1 cellular context compared by ENCODE assay signal in genomic region chr9:38771593-38771992, GRCh38.
TF ChIP-seq lines count a peak whose summit lies in the region.

No MANE protein-coding gene starts in this region.

TF ChIP-seq in HepG2, 621 proteins besides CTCF, POLR2A, EP300 and RAD21:
- TF ChIP-seq ZNF468 (CRISPR knock-in tag; IDR thresholded peaks at IDR 0.05): no peak
- TF ChIP-seq FOSL2 (CRISPR knock-in tag; IDR thresholded peaks at IDR 0.05): no peak
- TF ChIP-seq NFRKB (IDR thresholded peaks at IDR 0.05): no peak
- no peak for TF ChIP-seq TFAP4 (IDR thresholded peaks at IDR 0.05; ENCODE audit: borderline replicate concordance, low read depth)
- no peak for TF ChIP-seq ATF7-NPFF (CRISPR knock-in tag; IDR thresholded peaks at IDR 0.05; ENCODE audit: low read depth)
- no peak for TF ChIP-seq ZBTB38 (CRISPR knock-in tag; IDR thresholded peaks at IDR 0.05)
- no peak for TF ChIP-seq USF2 (IDR thresholded peaks at IDR 0.05; ENCODE audit: low read depth, low read length)
- no peak for TF ChIP-seq USF2 (CRISPR knock-in tag; IDR thresholded peaks at IDR 0.05; ENCODE audit: borderline replicate concordance)
- TF ChIP-seq REST (IDR thresholded peaks at IDR 0.05; ENCODE audit: borderline replicate concordance in 1 of 2, low read depth in 1 of 2, low read length in 2 of 2): no peak
- TF ChIP-seq, protein P1, sequence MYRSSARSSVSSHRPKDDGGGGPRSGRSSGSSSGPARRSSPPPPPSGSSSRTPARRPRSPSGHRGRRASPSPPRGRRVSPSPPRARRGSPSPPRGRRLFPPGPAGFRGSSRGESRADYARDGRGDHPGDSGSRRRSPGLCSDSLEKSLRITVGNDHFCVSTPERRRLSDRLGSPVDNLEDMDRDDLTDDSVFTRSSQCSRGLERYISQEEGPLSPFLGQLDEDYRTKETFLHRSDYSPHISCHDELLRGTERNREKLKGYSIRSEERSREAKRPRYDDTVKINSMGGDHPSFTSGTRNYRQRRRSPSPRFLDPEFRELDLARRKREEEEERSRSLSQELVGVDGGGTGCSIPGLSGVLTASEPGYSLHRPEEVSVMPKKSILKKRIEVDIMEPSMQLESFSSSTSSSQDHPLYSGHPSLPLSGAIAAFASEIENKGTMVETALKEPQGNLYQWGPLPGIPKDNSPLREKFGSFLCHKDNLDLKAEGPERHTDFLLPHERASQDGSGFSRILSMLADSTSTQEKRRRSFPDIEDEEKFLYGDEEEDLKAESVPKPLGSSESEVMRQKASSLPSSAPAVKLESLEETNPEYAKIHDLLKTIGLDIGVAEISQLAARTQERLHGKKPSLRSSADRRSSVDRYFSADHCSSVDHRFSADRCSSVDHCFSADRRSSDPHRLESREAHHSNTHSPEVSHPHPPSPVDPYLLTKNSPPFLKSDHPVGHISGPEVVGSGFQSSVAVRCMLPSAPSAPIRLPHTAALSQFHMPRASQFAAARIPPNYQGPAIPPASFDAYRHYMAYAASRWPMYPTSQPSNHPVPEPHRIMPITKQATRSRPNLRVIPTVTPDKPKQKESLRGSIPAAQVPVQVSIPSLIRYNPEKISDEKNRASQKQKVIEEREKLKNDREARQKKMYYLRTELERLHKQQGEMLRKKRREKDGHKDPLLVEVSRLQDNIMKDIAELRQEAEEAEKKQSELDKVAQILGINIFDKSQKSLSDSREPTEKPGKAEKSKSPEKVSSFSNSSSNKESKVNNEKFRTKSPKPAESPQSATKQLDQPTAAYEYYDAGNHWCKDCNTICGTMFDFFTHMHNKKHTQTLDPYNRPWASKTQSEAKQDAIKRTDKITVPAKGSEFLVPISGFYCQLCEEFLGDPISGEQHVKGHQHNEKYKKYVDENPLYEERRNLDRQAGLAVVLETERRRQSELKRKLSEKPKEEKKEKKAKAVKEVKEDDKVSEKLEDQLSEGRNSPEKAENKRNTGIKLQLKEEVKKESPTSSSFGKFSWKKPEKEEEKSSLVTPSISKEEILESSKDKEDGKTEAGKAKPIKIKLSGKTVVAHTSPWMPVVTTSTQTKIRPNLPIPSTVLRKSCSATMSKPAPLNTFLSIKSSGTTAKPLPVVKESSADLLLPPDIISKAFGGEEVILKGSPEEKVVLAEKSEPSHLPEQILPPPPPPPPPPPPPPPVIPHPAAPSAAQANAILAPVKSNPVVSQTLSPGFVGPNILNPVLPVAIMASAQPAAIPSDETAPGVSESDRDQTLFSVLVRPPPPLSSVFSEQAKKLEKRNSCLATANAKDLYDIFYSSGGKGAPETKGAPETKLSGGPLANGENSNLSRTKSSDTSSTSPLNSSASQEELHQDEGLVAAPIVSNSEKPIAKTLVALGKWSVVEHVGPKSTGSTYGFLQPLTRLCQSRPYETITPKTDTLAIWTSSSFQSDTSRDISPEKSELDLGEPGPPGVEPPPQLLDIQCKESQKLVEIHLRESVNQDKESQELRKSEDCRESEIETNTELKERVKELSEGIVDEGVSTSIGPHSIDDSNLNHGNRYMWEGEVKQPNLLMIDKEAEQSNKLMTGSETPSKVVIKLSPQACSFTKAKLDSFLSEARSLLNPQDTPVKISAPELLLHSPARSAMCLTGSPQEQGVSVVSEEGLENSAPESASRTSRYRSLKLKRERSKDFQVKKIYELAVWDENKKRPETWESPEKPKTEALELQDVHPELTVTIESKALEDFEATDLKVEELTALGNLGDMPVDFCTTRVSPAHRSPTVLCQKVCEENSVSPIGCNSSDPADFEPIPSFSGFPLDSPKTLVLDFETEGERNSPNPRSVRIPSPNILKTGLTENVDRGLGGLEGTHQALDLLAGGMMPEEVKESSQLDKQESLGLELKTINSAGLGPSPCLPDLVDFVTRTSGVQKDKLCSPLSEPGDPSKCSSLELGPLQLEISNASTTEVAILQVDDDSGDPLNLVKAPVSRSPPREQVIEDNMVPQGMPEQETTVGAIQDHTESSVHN (CRISPR knock-in tag; IDR thresholded peaks at IDR 0.05): no peak
- no peak for TF ChIP-seq TBX3 (IDR thresholded peaks at IDR 0.05; ENCODE audit: borderline replicate concordance)
- TF ChIP-seq SKI (IDR thresholded peaks at IDR 0.05; ENCODE audit: partially characterized antibody): no peak
- TF ChIP-seq, protein P2, sequence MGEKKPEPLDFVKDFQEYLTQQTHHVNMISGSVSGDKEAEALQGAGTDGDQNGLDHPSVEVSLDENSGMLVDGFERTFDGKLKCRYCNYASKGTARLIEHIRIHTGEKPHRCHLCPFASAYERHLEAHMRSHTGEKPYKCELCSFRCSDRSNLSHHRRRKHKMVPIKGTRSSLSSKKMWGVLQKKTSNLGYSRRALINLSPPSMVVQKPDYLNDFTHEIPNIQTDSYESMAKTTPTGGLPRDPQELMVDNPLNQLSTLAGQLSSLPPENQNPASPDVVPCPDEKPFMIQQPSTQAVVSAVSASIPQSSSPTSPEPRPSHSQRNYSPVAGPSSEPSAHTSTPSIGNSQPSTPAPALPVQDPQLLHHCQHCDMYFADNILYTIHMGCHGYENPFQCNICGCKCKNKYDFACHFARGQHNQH (CRISPR knock-in tag; IDR thresholded peaks at IDR 0.05): no peak
- TF ChIP-seq, protein P3, sequence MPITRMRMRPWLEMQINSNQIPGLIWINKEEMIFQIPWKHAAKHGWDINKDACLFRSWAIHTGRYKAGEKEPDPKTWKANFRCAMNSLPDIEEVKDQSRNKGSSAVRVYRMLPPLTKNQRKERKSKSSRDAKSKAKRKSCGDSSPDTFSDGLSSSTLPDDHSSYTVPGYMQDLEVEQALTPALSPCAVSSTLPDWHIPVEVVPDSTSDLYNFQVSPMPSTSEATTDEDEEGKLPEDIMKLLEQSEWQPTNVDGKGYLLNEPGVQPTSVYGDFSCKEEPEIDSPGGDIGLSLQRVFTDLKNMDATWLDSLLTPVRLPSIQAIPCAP (CRISPR knock-in tag; IDR thresholded peaks at IDR 0.05; ENCODE audit: low read depth): no peak
- no peak for TF ChIP-seq THAP8 (CRISPR knock-in tag; IDR thresholded peaks at IDR 0.05; ENCODE audit: borderline replicate concordance)
- TF ChIP-seq MYPOP (CRISPR knock-in tag; IDR thresholded peaks at IDR 0.05): no peak
- TF ChIP-seq RXRB (CRISPR knock-in tag; IDR thresholded peaks at IDR 0.05; ENCODE audit: borderline replicate concordance): no peak
- TF ChIP-seq FOXO1 (CRISPR knock-in tag; IDR thresholded peaks at IDR 0.05): no peak
- TF ChIP-seq ZNF160 (CRISPR knock-in tag; IDR thresholded peaks at IDR 0.05): no peak
- no peak for TF ChIP-seq ZNF3 (CRISPR knock-in tag; IDR thresholded peaks at IDR 0.05)
TF ChIP-seq in HepG2: peak in this region for 0.
